7 cellular contexts compared by ENCODE assay signal in genomic region chr13:96388598-96388997, GRCh38.
"Had no signal": no experiment of that assay in that cellular context is flagged by ENCODE, and none has a peak within 500 bp of the region (broad histone marks: within the 10 kb centered on the region; RNA-seq: fewer than 3 reads in every experiment).

No MANE protein-coding gene starts in this region.

- ATAC-seq: HCT116, K562 had no signal

- H3K36me3 ChIP-seq: HAP-1 had no signal

- DNase-seq: GM23248, HFFc6, IMR-90, KG1 had no signal

- H3K27ac Mint-ChIP-seq: HFFc6 had no signal

- H3K4me3 ChIP-seq: GM23248, HAP-1, K562 had no signal

- H3K9me3 ChIP-seq: HAP-1 had no signal

- H3K4me3 Mint-ChIP-seq: HFFc6 had no signal

- H3K27ac ChIP-seq: GM23248 had no signal

- H3K9ac ChIP-seq: GM23248 had no signal

- H2AFZ ChIP-seq: GM23248 had no signal
